9 cellular contexts compared by ENCODE assay signal in genomic region chr18:45670281-45670962, GRCh38. TPM values are rescaled to one million over a fixed set of nuclear protein-coding genes. Genes with fewer than 3 reads are reported as not detected.
DNase-seq lines count a peak whose midpoint lies in the region; ATAC-seq and TF ChIP-seq lines count a peak whose summit lies in the region.
"Had no signal": no experiment of that assay in that cellular context is flagged by ENCODE, and none has a peak within 500 bp of the region (broad histone marks: within the 10 kb centered on the region; RNA-seq: fewer than 3 reads in every experiment).

No MANE protein-coding gene starts in this region.

- no peaks in the 10 kb centered on the region for H3K36me3 ChIP-seq in adipocyte (ENCODE audit: control insufficient read depth, insufficient read depth, low read length, severe bottlenecking)
- no peaks in the 10 kb centered on the region for H3K36me3 ChIP-seq in parathyroid adenoma (ENCODE audit: control insufficient read depth, insufficient read depth, low read length)

- peak; percentile 65 for ATAC-seq in GM19395 (IDR thresholded peaks at IDR 0.05; ENCODE audit: unreplicated experiment)
- no peak for ATAC-seq in HG02970 (IDR thresholded peaks at IDR 0.05; ENCODE audit: low FRiP score, unreplicated experiment)
- ATAC-seq in left lobe of liver = no peak

- H3K27me3 ChIP-seq in adipocyte (replicated peaks; ENCODE audit: control insufficient read depth, insufficient read depth, low read length) (no peaks in the 10 kb centered on the region), parathyroid adenoma (ENCODE audit: control insufficient read depth, insufficient read depth, low read length) (no peaks in the 10 kb centered on the region)

- peak overlapping the region; percentile 66 for H3K9ac ChIP-seq in adipocyte (ENCODE audit: low read length)
- no peak overlapping the region for H3K9ac ChIP-seq in parathyroid adenoma

- H3K9me3 ChIP-seq in adipocyte (ENCODE audit: control insufficient read depth, low read length) (no peaks in the 10 kb centered on the region), parathyroid adenoma (ENCODE audit: control insufficient read depth, low read length) (no peaks in the 10 kb centered on the region)

- H3K4me3 ChIP-seq in adipocyte (ENCODE audit: low read length) (peak overlapping the region; percentile 60), parathyroid adenoma (ENCODE audit: low read depth, low read length) (no peak overlapping the region)

- H2AFZ ChIP-seq in parathyroid adenoma = peak overlapping the region; percentile 44

- no peak for TF ChIP-seq CTCF in parathyroid adenoma (IDR thresholded peaks at IDR 0.05)

- H3K4me2 ChIP-seq in parathyroid adenoma (ENCODE audit: low read length) = no peak overlapping the region

- DNase-seq in NOMO-1 treated with dmso at 0.1 percent for 144 hours (lab: John Stamatoyannopoulos, UW; ENCODE audit: unreplicated experiment) (peak; percentile 86), adipocyte (ENCODE audit: low read depth) (no peak), left lobe of liver (ENCODE audit: low spot score) (no peak), NCI-H146 (lab: John Stamatoyannopoulos, UW) (no peak), GM19238 (ENCODE audit: insufficient read length, low spot score) (no peak)

- no peaks in the 10 kb centered on the region for H3K79me2 ChIP-seq in parathyroid adenoma

- H3K27ac ChIP-seq in parathyroid adenoma = no peak overlapping the region

- peaks cover 29% of the 10 kb centered on the region for H3K4me1 ChIP-seq in adipocyte (ENCODE audit: control insufficient read depth, insufficient read depth, low read length)
- H3K4me1 ChIP-seq in parathyroid adenoma = peaks cover 19% of the 10 kb centered on the region

RNA-seq across cellular contexts. Expression of gene SLC14A1, which starts 53.6 kb away (rescaled TPM):
- 0.96 TPM for total RNA-seq in left lobe of liver

RNA-seq across cellular contexts. Expression of gene SLC14A2, which starts 55.1 kb away (rescaled TPM):
- not detected for total RNA-seq in left lobe of liver
- total RNA-seq: lower leg skin had no signal
